Comparison of ENCODE assay signal across 7 cellular contexts in genomic region chr12:48682927-48683326, GRCh38. TPM values are rescaled to one million over a fixed set of nuclear protein-coding genes. Genes with fewer than 3 reads are reported as not detected.
A peak's percentile ranks its signal among the peaks of the same experiment; 100 is the strongest.
DNase-seq lines count a peak whose midpoint lies in the region; ATAC-seq and TF ChIP-seq lines count a peak whose summit lies in the region.

No MANE protein-coding gene starts in this region.

- no peak for TF ChIP-seq CTCF in foreskin fibroblast (IDR thresholded peaks at IDR 0.05; ENCODE audit: low read depth, low read length)
- TF ChIP-seq CTCF in spleen (IDR thresholded peaks at IDR 0.05 in 8 of 11, conservative IDR thresholded peaks at IDR 0.05 in 3 of 11): no peak

- no peaks in the 10 kb centered on the region for H3K9me3 Mint-ChIP-seq in T-cell

- POLR2A ChIA-PET in T-cell (lab: Charles Lee): interaction anchor here (0.7 to 1.8 kb wide), 6 partner anchors 13 to 526 kb away, joined by 3 to 12 read pairs (median 3); partner anchors contain the start of gene ASB8 (in 1 of the 2)

- no peaks in the 10 kb centered on the region for H3K27me3 Mint-ChIP-seq in T-cell

- no peaks in the 10 kb centered on the region; the same call in 1 of the 2 replicates for H3K27me3 ChIP-seq in H7 (ENCODE audit: control insufficient read depth, insufficient read depth, low read length)
- H3K27me3 ChIP-seq in spleen (replicated peaks in 1 of 7): no peaks in the 10 kb centered on the region

- H3K4me3 ChIP-seq in H7 (ENCODE audit: insufficient read depth, low read depth, low read length): peak overlapping the region; percentile 95; the same call in 1 of the 2 replicates
- peak overlapping the region; percentile 83 to 84 for H3K4me3 ChIP-seq in foreskin fibroblast (ENCODE audit: low read depth in 1 of 2, low read length in 2 of 2)
- H3K4me3 ChIP-seq in spleen: peak overlapping the region; percentile 72 to 98 (median 87)

- CTCF ChIA-PET in T-cell (lab: Charles Lee): interaction anchor here in 1 of 2 donors (1.1 to 1.3 kb wide), 2 partner anchors 34 to 169 kb away, joined by 3 to 4 read pairs; partner anchors contain the start of genes CCNT1 and DDX23

- peaks cover 26% of the 10 kb centered on the region for H3K36me3 Mint-ChIP-seq in T-cell

- H3K27ac Mint-ChIP-seq in T-cell: no peak overlapping the region

- TF ChIP-seq POLR2A in spleen (IDR thresholded peaks at IDR 0.05): no peak

- intact Hi-C loops in spleen (cut with DNase I; ENCODE audit: low total_unique reads): loop anchor here (2.0 kb wide), 1 partner anchor 32 kb away; no protein-coding TSS in a partner anchor

- no peak for DNase-seq in H7
- no peak for DNase-seq in T-cell
- no peak for DNase-seq in foreskin fibroblast
- DNase-seq in spleen: no peak
- no peak for DNase-seq in superior temporal gyrus (ENCODE audit: extremely low spot score)
- DNase-seq in cortex of kidney (lab: John Stamatoyannopoulos, UW): no peak
- DNase-seq in DMS53 treated with DMSO at 0.1 percent for 48 hours (lab: John Stamatoyannopoulos, UW; ENCODE audit: unreplicated experiment): no peak

- ATAC-seq in T-cell (replicated peaks in 1 of 4): no peak

- H3K4me1 Mint-ChIP-seq in T-cell: peaks cover 33 to 46% (median 35%) of the 10 kb centered on the region in 3 donors

- peak overlapping the region in 4 of 8 donors; percentile 95 to 98 (median 96) for H3K27ac ChIP-seq in spleen

- H3K9me3 ChIP-seq in spleen: no peaks in the 10 kb centered on the region

- WGBS in spleen, 5 donors: 88 to 96% (median 91%) methylated on average over 2 of the region's 2 CpGs

- peaks cover 11% of the 10 kb centered on the region for H3K36me3 ChIP-seq in H7 (replicated peaks; ENCODE audit: control insufficient read depth, insufficient read depth, low read length)
- H3K36me3 ChIP-seq in spleen: peaks cover 0 to 33% (median 17%) of the 10 kb centered on the region in 6 donors

- peak overlapping the region; percentile 95 to 98 (median 96) for H3K4me3 Mint-ChIP-seq in T-cell

- H3K4me1 ChIP-seq in spleen: peaks cover 32 to 46% (median 42%) of the 10 kb centered on the region in 6 donors

RNA-seq across cellular contexts. Expression of gene KANSL2, which starts 0.9 kb away (rescaled TPM):
- total RNA-seq in H7 (2014; rRNA removed; shearing (Covaris generic)): 41.2 and 41.4 TPM in 2 replicates
- 100 to 1,000 TPM in 2 of 5 donors, 10 to 100 TPM in 3; 64.1 to 118 (median 66.4) TPM for total RNA-seq in T-cell
- total RNA-seq in spleen: 10 to 100 TPM; 28.4 to 50.7 (median 31.6) TPM
- 10 to 100 TPM; 38.3 to 48.4 (median 43.3) TPM for polyA plus RNA-seq in spleen

RNA-seq across cellular contexts. Expression of gene CCNT1, which starts 33.6 kb away (rescaled TPM):
- total RNA-seq in H7 (2014; rRNA removed; shearing (Covaris generic)): 25.6 and 37.4 TPM in 2 replicates
- 100 to 1,000 TPM in 2 of 5 donors, 10 to 100 TPM in 3; 49.6 to 109 (median 57.7) TPM for total RNA-seq in T-cell
- total RNA-seq in spleen: 10 to 100 TPM; 30.3 to 53.4 (median 40.9) TPM
- polyA plus RNA-seq in spleen: 1 to 10 TPM; 4.0 to 5.7 (median 4.8) TPM
